In genomic region chr1:78682527-78682926, GRCh38 we compare ENCODE assay signal across 24 cellular contexts.
"Had no signal": no experiment of that assay in that cellular context is flagged by ENCODE, and none has a peak within 500 bp of the region (broad histone marks: within the 10 kb centered on the region; RNA-seq: fewer than 3 reads in every experiment).

No MANE protein-coding gene starts in this region.

- H3K4me2 ChIP-seq: hepatocyte had no signal

- H3K27me3 ChIP-seq: brain microvascular endothelial cell, dorsolateral prefrontal cortex, gastroesophageal sphincter, spleen, tibial nerve had no signal

- H3K27ac ChIP-seq: brain microvascular endothelial cell, coronary artery, dorsolateral prefrontal cortex, gastroesophageal sphincter, hepatocyte, spleen, tibial nerve had no signal

- H2AFZ ChIP-seq: hepatocyte had no signal

- H3K79me2 ChIP-seq: hepatocyte had no signal

- H3K4me3 ChIP-seq: coronary artery, dorsolateral prefrontal cortex, gastroesophageal sphincter, hepatocyte, spleen, tibial nerve had no signal

- H3K9me3 ChIP-seq: gastroesophageal sphincter, spleen, tibial nerve had no signal

- H3K4me1 ChIP-seq: gastroesophageal sphincter had no signal

- DNase-seq: activated CD4-positive, alpha-beta memory T cell treated with anti-CD3 and anti-CD28 coated beads for 36 hours; activated CD4-positive, alpha-beta T cell treated with anti-CD3 and anti-CD28 coated beads, Interleukin-2, amount 10 ng/mL, durations not matched to agents 24 days and 14 days; activated CD4-positive, CD25-positive, alpha-beta regulatory T cell treated with anti-CD3 and anti-CD28 coated beads, Interleukin-2, amount 50 U/mL, for 72 hours; activated CD8-positive, alpha-beta memory T cell treated with anti-CD3 and anti-CD28 coated beads, Interleukin-2, amount 50 U/mL, for 4 hours; activated gamma-delta T cell; activated naive CD4-positive, alpha-beta T cell treated with anti-CD3 and anti-CD28 coated beads, Interleukin-2, amount 10 ng/mL, durations not matched to agents 7 days and 5 days; activated naive CD8-positive, alpha-beta T cell treated with anti-CD3 and anti-CD28 coated beads, Interleukin-2, amount 10 ng/mL, durations not matched to agents 7 days and 5 days; activated T-cell treated with anti-CD3 and anti-CD28 coated beads, Interleukin-2, amount 50 U/mL, for 1 hour; brain microvascular endothelial cell; dorsolateral prefrontal cortex; effector memory CD8-positive, alpha-beta T cell; islet precursor cell; left colon; posterior cingulate gyrus; right cardiac atrium; spleen; stimulated activated naive CD4-positive, alpha-beta T cell; T-helper 2 cell had no signal

- ATAC-seq: effector memory CD8-positive, alpha-beta T cell; esophagus mucosa; gastroesophageal sphincter; left colon; natural killer cell treated with Interleukin-12 subunit alpha and Interleukin-12 subunit beta and Interleukin-15 and Interleukin-18, amount 100 ng/mL, for 72 hours; right cardiac atrium had no signal

- H3K36me3 ChIP-seq: brain microvascular endothelial cell, gastroesophageal sphincter, spleen, tibial nerve had no signal
